ENCODE assay signal across 1 cellular context in genomic region chr6:56661298-56661697, GRCh38.
TF ChIP-seq lines count a peak whose summit lies in the region.

No MANE protein-coding gene starts in this region.

TF ChIP-seq in HEK293T, 16 proteins besides CTCF, POLR2A, EP300 and RAD21:
- no peak for TF ChIP-seq NFRKB (IDR thresholded peaks at IDR 0.05)
- TF ChIP-seq FOXA1 (IDR thresholded peaks at IDR 0.05), result no peak
- TF ChIP-seq LEF1 (IDR thresholded peaks at IDR 0.05; ENCODE audit: borderline replicate concordance), result no peak
- no peak for TF ChIP-seq SUZ12 (IDR thresholded peaks at IDR 0.05)
- TF ChIP-seq ARNT (IDR thresholded peaks at IDR 0.05), result no peak
- no peak for TF ChIP-seq FOXM1 (IDR thresholded peaks at IDR 0.05; ENCODE audit: borderline replicate concordance)
- TF ChIP-seq TARDBP (IDR thresholded peaks at IDR 0.05), result no peak
- no peak for TF ChIP-seq CTBP1 (IDR thresholded peaks at IDR 0.05; ENCODE audit: borderline replicate concordance)
- TF ChIP-seq SP1 (IDR thresholded peaks at IDR 0.05), result no peak
- TF ChIP-seq PKNOX1 (IDR thresholded peaks at IDR 0.05), result no peak
- TF ChIP-seq ZNF384 (IDR thresholded peaks at IDR 0.05), result no peak
- TF ChIP-seq FOXK2 (IDR thresholded peaks at IDR 0.05), result no peak
- no peak for TF ChIP-seq HDGF (IDR thresholded peaks at IDR 0.05; ENCODE audit: borderline replicate concordance)
- no peak for TF ChIP-seq L3MBTL2 (conservative IDR thresholded peaks at IDR 0.05)
